In genomic region chr1:12549460-12550349, GRCh38 we compare ENCODE assay signal across 8 cellular contexts.
DNase-seq lines count a peak whose midpoint lies in the region; ATAC-seq and TF ChIP-seq lines count a peak whose summit lies in the region.

No MANE protein-coding gene starts in this region.

- no peak for ATAC-seq in HG03442 (IDR thresholded peaks at IDR 0.05; ENCODE audit: unreplicated experiment)

- no peak for TF ChIP-seq CTCF in epithelial cell of proximal tubule (conservative IDR thresholded peaks at IDR 0.05; ENCODE audit: low read depth, low read length)

- H3K4me3 ChIP-seq in epithelial cell of proximal tubule (ENCODE audit: low read depth, low read length) = no peak overlapping the region

- DNase-seq in DMS 273 (lab: John Stamatoyannopoulos, UW; ENCODE audit: unreplicated experiment) (peak; percentile 42), DMS 273 treated with DMSO at 0.1 percent for 48 hours (lab: John Stamatoyannopoulos, UW) (no peak), NCI-H748 treated with DMSO at 0.1 percent for 48 hours (lab: John Stamatoyannopoulos, UW) (peak; percentile 17), epithelial cell of proximal tubule (ENCODE audit: low read depth) (peak; percentile 90), occipital lobe (lab: John Stamatoyannopoulos, UW) (peak; percentile 24), SK-N-DZ (ENCODE audit: low spot score) (no peak), NOMO-1 (lab: John Stamatoyannopoulos, UW; ENCODE audit: unreplicated experiment in 2 of 2) (no peak)

Comparison
In these comparisons a context has a peak if more than half of its experiments do, and no peak if none do; other contexts are left out.
1. DNase-seq: peak in DMS 273 (single experiment), NCI-H748 treated with DMSO at 0.1 percent for 48 hours (single experiment), epithelial cell of proximal tubule (single experiment) and occipital lobe (single experiment); none in DMS 273 treated with DMSO at 0.1 percent for 48 hours (single experiment), SK-N-DZ (single experiment) and NOMO-1 (0 of 2).